ENCODE assay signal across 1 cellular context in genomic region chr19:39031368-39032163, GRCh38.
A peak's percentile ranks its signal among the peaks of the same experiment; 100 is the strongest.
TF ChIP-seq lines count a peak whose summit lies in the region.

No MANE protein-coding gene starts in this region.

TF ChIP-seq in K562, 482 proteins besides CTCF, POLR2A, EP300 and RAD21 (continued from another document and continues in another):
- TF ChIP-seq ZBTB40 (IDR thresholded peaks at IDR 0.05), result peak; percentile 51; the same call in 1 of the 2 replicates
- TF ChIP-seq ZBTB40 (CRISPR knock-in tag; IDR thresholded peaks at IDR 0.05), result no peak
- no peak for TF ChIP-seq HIVEP1 (CRISPR knock-in tag; IDR thresholded peaks at IDR 0.05)
- no peak for TF ChIP-seq ID3 (CRISPR knock-in tag; IDR thresholded peaks at IDR 0.05)
- TF ChIP-seq ID3 (tag; IDR thresholded peaks at IDR 0.05), result peak; percentile 81
- 0 out of 2 replicates have a peak, but pooled peaks have one; percentile 20 for TF ChIP-seq STAG1 (CRISPR knock-in tag; IDR thresholded peaks at IDR 0.05; ENCODE audit: borderline replicate concordance)
- TF ChIP-seq POLR2B (IDR thresholded peaks at IDR 0.05; ENCODE audit: low read depth, partially characterized antibody), result peak; percentile 15
- no peak for TF ChIP-seq NCOR1 (IDR thresholded peaks at IDR 0.05)
- peak; percentile 57 for TF ChIP-seq VEZF1 (CRISPR knock-in tag; IDR thresholded peaks at IDR 0.05)
- no peak for TF ChIP-seq ZNF324 (CRISPR knock-in tag; IDR thresholded peaks at IDR 0.05)
- TF ChIP-seq FUS (optimal IDR thresholded peaks at IDR 0.05; ENCODE audit: low read depth, low read length), result peak; percentile 60
- TF ChIP-seq HMGN3 (IDR thresholded peaks at IDR 0.05; ENCODE audit: borderline replicate concordance, extremely low read depth, insufficient read length, low read depth, low read length), result peak; percentile 57
- no peak for TF ChIP-seq TCF7 (IDR thresholded peaks at IDR 0.05; ENCODE audit: borderline replicate concordance)
- TF ChIP-seq SAP30 (IDR thresholded peaks at IDR 0.05; ENCODE audit: borderline replicate concordance, insufficient read depth, low read depth, low read length, poor library complexity, severe bottlenecking), result peak; percentile 47
- 0 out of 2 replicates have a peak, but pooled peaks have one; percentile 37 for TF ChIP-seq E2F4 (CRISPR knock-in tag; IDR thresholded peaks at IDR 0.05; ENCODE audit: low read depth)
- TF ChIP-seq EGR1 (conservative IDR thresholded peaks at IDR 0.05), result peak; percentile 33
- TF ChIP-seq SIRT6 (IDR thresholded peaks at IDR 0.05; ENCODE audit: low read depth, low read length), result no peak
- TF ChIP-seq CEBPB (tag; IDR thresholded peaks at IDR 0.05), result no peak
- no peak for TF ChIP-seq SETDB1 (IDR thresholded peaks at IDR 0.05; ENCODE audit: low read length)
- 0 out of 2 replicates have a peak, but pooled peaks have one; percentile 30 for TF ChIP-seq KDM2B (CRISPR knock-in tag; IDR thresholded peaks at IDR 0.05)
- TF ChIP-seq ATF2 (CRISPR knock-in tag; IDR thresholded peaks at IDR 0.05), result 0 out of 2 replicates have a peak, but pooled peaks have one; percentile 51
- TF ChIP-seq LCOR (CRISPR knock-in tag; IDR thresholded peaks at IDR 0.05), result 0 out of 2 replicates have a peak, but pooled peaks have one; percentile 26
- peak; percentile 69; the same call in 1 of the 2 replicates for TF ChIP-seq PHF8 (IDR thresholded peaks at IDR 0.05; ENCODE audit: borderline replicate concordance, low read length)
- peak; percentile 69; the same call in 1 of the 2 replicates for TF ChIP-seq USF1 (CRISPR knock-in tag; IDR thresholded peaks at IDR 0.05)
- no peak for TF ChIP-seq PHB (CRISPR knock-in tag; IDR thresholded peaks at IDR 0.05)
- TF ChIP-seq SMAD1 (IDR thresholded peaks at IDR 0.05; ENCODE audit: low read depth, low read length, partially characterized antibody), result no peak
- TF ChIP-seq SP1 (CRISPR knock-in tag; IDR thresholded peaks at IDR 0.05), result peak; percentile 53; the same call in 1 of the 2 replicates
- TF ChIP-seq HNRNPLL (IDR thresholded peaks at IDR 0.05; ENCODE audit: low read depth, low read length, poor library complexity, severe bottlenecking), result peak; percentile 38
- no peak for TF ChIP-seq NBN (IDR thresholded peaks at IDR 0.05; ENCODE audit: low read depth)
- no peak for TF ChIP-seq CHD7 (IDR thresholded peaks at IDR 0.05; ENCODE audit: low read depth, low read length)
